ENCODE assay signal across 17 cellular contexts in genomic region chr6:26202201-26202611, GRCh38.
DNase-seq lines count a peak whose midpoint lies in the region; TF ChIP-seq lines count a peak whose summit lies in the region.
"Had no signal": no experiment of that assay in that cellular context is flagged by ENCODE, and none has a peak within 500 bp of the region (broad histone marks: within the 10 kb centered on the region; RNA-seq: fewer than 3 reads in every experiment).

No MANE protein-coding gene starts in this region.

- peak overlapping the region; percentile 68 for H2BK120ac ChIP-seq in mesendoderm (ENCODE audit: low read depth, low read length)

- H3K36me3 ChIP-seq in HUES48 (ENCODE audit: control insufficient read depth, insufficient read depth, low read length), result no peaks in the 10 kb centered on the region
- no peaks in the 10 kb centered on the region for H3K36me3 ChIP-seq in mesendoderm (ENCODE audit: control insufficient read depth, insufficient read depth, low read length)
- no peaks in the 10 kb centered on the region for H3K36me3 ChIP-seq in stomach
- H3K36me3 ChIP-seq: adrenal gland, HAP-1, tibial nerve had no signal

- no peak overlapping the region for H2BK15ac ChIP-seq in mesendoderm (replicated peaks; ENCODE audit: low read depth)

- TF ChIP-seq POLR2A in stomach (IDR thresholded peaks at IDR 0.05), result no peak

- peak overlapping the region; percentile 46 for H3K4ac ChIP-seq in mesendoderm (ENCODE audit: low read depth, low read length)

- no CpG with 5 or more reads among the region's 6 CpGs for WGBS in mesendoderm (ENCODE audit: extremely low coverage, insufficient coverage, low lambda C conversion rate)
- WGBS in stomach, 5 donors, result 86 to 98% (median 87%) methylated on average over 6 of the region's 6 CpGs

- no peak overlapping the region for H3K18ac ChIP-seq in mesendoderm (ENCODE audit: low read length)

- H2BK5ac ChIP-seq in mesendoderm (ENCODE audit: low read length), result peak overlapping the region; percentile 90

- no peaks in the 10 kb centered on the region for H3K79me1 ChIP-seq in mesendoderm (ENCODE audit: low read length)

- no peak for TF ChIP-seq EP300 in stomach (IDR thresholded peaks at IDR 0.05)

- H4K8ac ChIP-seq in mesendoderm (ENCODE audit: low read depth, low read length), result no peak overlapping the region

- H2AK5ac ChIP-seq in mesendoderm (ENCODE audit: low read length), result peak overlapping the region; percentile 60

- no peak for DNase-seq in mesendoderm
- DNase-seq in hepatic stellate cell (ENCODE audit: low spot score), result no peak
- DNase-seq in stomach, result no peak
- no peak for DNase-seq in 8988T
- DNase-seq: adrenal gland; mesenchymal stem cell; natural killer cell; NCI-H1930; NCI-H345; posterior cingulate gyrus; stimulated activated naive CD4-positive, alpha-beta T cell treated with Interleukin-2 at 50 U/mL for 16 hours; WERI-Rb-1 had no signal

- no peak overlapping the region for H3K4me3 ChIP-seq in HUES48 (ENCODE audit: low read depth, low read length)
- H3K4me3 ChIP-seq in mesendoderm (ENCODE audit: low read length), result no peak overlapping the region
- no peak overlapping the region for H3K4me3 ChIP-seq in stomach
- H3K4me3 ChIP-seq: adrenal gland, tibial nerve had no signal

- H3K9me3 ChIP-seq in HUES48 (ENCODE audit: control insufficient read depth, insufficient read depth, low read length), result no peaks in the 10 kb centered on the region
- H3K9me3 ChIP-seq in stomach, result no peaks in the 10 kb centered on the region
- H3K9me3 ChIP-seq: adrenal gland, HAP-1, tibial nerve had no signal

- no peak overlapping the region for H3K23ac ChIP-seq in mesendoderm (ENCODE audit: low read length)

- peak overlapping the region; percentile 45 for H3K9ac ChIP-seq in HUES48 (ENCODE audit: low read depth, low read length)
- H3K9ac ChIP-seq in mesendoderm (ENCODE audit: low read length), result peak overlapping the region; percentile 23

- no peaks in the 10 kb centered on the region for H3K79me2 ChIP-seq in mesendoderm (ENCODE audit: control insufficient read depth, insufficient read depth, low read length)

- H3K4me1 ChIP-seq in HUES48 (ENCODE audit: control insufficient read depth, insufficient read depth, low read length), result peaks cover 29% of the 10 kb centered on the region
- no peaks in the 10 kb centered on the region for H3K4me1 ChIP-seq in mesendoderm (ENCODE audit: control insufficient read depth, low read depth, low read length)
- peaks cover 0 to 43% (median 10%) of the 10 kb centered on the region in 4 donors for H3K4me1 ChIP-seq in stomach

- H3K27me3 ChIP-seq in HUES48 (ENCODE audit: control insufficient read depth, insufficient read depth, low read length), result no peaks in the 10 kb centered on the region
- no peaks in the 10 kb centered on the region for H3K27me3 ChIP-seq in mesendoderm (ENCODE audit: insufficient read depth, low read length, poor library complexity)
- H3K27me3 ChIP-seq in stomach, result peaks cover 0 to 93% (median 25%) of the 10 kb centered on the region in 3 donors
- H3K27me3 ChIP-seq: adrenal gland had no signal

- no peak overlapping the region for H4K5ac ChIP-seq in mesendoderm (ENCODE audit: low read length)

- H3K27ac ChIP-seq in C4-2B (peak overlapping the region; percentile 54), HUES48 (ENCODE audit: low read depth, low read length) (peak overlapping the region; percentile 98), VCaP (peak overlapping the region; percentile 8; the same call in 1 of the 2 replicates), mesendoderm (ENCODE audit: low read depth, low read length) (no peak overlapping the region), stomach (no peak overlapping the region)
- H3K27ac ChIP-seq: adrenal gland, tibial nerve, WERI-Rb-1 had no signal

- peak overlapping the region; percentile 63 for H3K56ac ChIP-seq in mesendoderm (ENCODE audit: low read length)

- TF ChIP-seq CTCF in C4-2B (conservative IDR thresholded peaks at IDR 0.05) (no peak), VCaP (conservative IDR thresholded peaks at IDR 0.05) (no peak), stomach (IDR thresholded peaks at IDR 0.05) (no peak)

- intact Hi-C loops in stomach (cut with DNase I; ENCODE audit: low total_unique reads), result no loop called here

- no peak overlapping the region for H3K4me2 ChIP-seq in mesendoderm (ENCODE audit: low read length)

Comparison
In these comparisons a context has a peak if more than half of its experiments do, and no peak if none do; other contexts are left out.
1. H3K27ac ChIP-seq: peak in C4-2B (single experiment), HUES48 (single experiment) and VCaP (single experiment); none in mesendoderm (single experiment) and stomach (0 of 5).